Comparison of ENCODE assay signal across 9 cellular contexts in the genomic region with DNA sequence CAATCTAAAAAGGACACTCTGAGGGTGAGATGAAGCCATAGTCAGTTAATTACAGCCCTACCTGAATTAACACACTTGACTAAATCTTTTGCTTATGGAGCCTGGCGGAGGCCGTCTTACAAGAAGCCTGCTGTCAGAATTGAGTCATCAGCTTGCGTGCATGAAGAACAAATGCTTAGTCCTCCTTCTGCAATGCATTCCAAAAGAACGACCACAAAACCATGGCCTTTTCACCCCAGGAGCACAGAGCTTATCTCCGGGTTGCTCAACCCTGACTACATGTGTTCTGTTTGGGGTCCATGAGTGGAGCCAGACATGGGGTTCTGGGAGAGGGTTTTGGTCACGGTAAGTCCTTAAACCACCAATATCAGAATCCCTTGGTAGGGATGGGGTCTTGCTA.
A peak's percentile ranks its signal among the peaks of the same experiment; 100 is the strongest.
DNase-seq lines count a peak whose midpoint lies in the region; ATAC-seq lines count a peak whose summit lies in the region.
"Had no signal": no experiment of that assay in that cellular context is flagged by ENCODE, and none has a peak within 500 bp of the region (broad histone marks: within the 10 kb centered on the region; RNA-seq: fewer than 3 reads in every experiment).

No MANE protein-coding gene starts in this region.

- peaks cover 24% of the 10 kb centered on the region for H3K4me1 Mint-ChIP-seq in activated T-helper 2 cell treated with anti-CD3 and anti-CD28 coated beads, Interferon-gamma antibody, Interleukin-2, Interleukin-4, amounts not matched to agents 10 μg/mL and 5 μg/mL and 100 μg/mL, durations not matched to agents 14 hours and 24 hours and 36 hours (ENCODE audit: low read depth)
- peaks cover 7% of the 10 kb centered on the region for H3K4me1 Mint-ChIP-seq in activated CD4-positive, alpha-beta T cell treated with anti-CD3 and anti-CD28 coated beads, Interleukin-2, amount 10 ng/mL, durations not matched to agents 7 days and 5 days

- DNase-seq in amniotic epithelial cell (ENCODE audit: low read depth) (peak; percentile 100), skeletal muscle cell (ENCODE audit: low read depth) (peak; percentile 91), SW480 (ENCODE audit: low spot score) (no peak), NCI-H128 (lab: John Stamatoyannopoulos, UW; ENCODE audit: unreplicated experiment) (no peak)
- DNase-seq in activated T-helper 2 cell treated with anti-CD3 and anti-CD28 coated beads, Interferon-gamma antibody, Interleukin-2, Interleukin-4, amounts not matched to agents 10 μg/mL and 5 μg/mL and 100 μg/mL, durations not matched to agents 14 hours and 24 hours and 36 hours (ENCODE audit: low spot score) = no peak
- no peak for DNase-seq in activated CD4-positive, alpha-beta T cell treated with anti-CD3 and anti-CD28 coated beads, Interleukin-2, amount 10 ng/mL, durations not matched to agents 7 days and 5 days
- DNase-seq: H7 had no signal

- peaks cover 5% of the 10 kb centered on the region for H3K36me3 Mint-ChIP-seq in activated T-helper 2 cell treated with anti-CD3 and anti-CD28 coated beads, Interferon-gamma antibody, Interleukin-2, Interleukin-4, amounts not matched to agents 10 μg/mL and 5 μg/mL and 100 μg/mL, durations not matched to agents 14 hours and 24 hours and 36 hours (ENCODE audit: low read depth)
- peaks cover 3% of the 10 kb centered on the region for H3K36me3 Mint-ChIP-seq in activated CD4-positive, alpha-beta T cell treated with anti-CD3 and anti-CD28 coated beads, Interleukin-2, amount 10 ng/mL, durations not matched to agents 7 days and 5 days (ENCODE audit: low read depth)

- POLR2A ChIA-PET in activated CD4-positive, alpha-beta T cell treated with anti-CD3 and anti-CD28 coated beads, Interleukin-2, amount 10 ng/mL, durations not matched to agents 7 days and 5 days (lab: Charles Lee) = no interaction called here

- intact Hi-C loops in activated T-helper 2 cell treated with anti-CD3 and anti-CD28 coated beads, Interferon-gamma antibody, Interleukin-2, Interleukin-4, amounts not matched to agents 10 μg/mL and 5 μg/mL and 100 μg/mL, durations not matched to agents 14 hours and 24 hours and 36 hours (cut with micrococcal nuclease) = no loop called here

- H3K9me3 Mint-ChIP-seq in activated T-helper 2 cell treated with anti-CD3 and anti-CD28 coated beads, Interferon-gamma antibody, Interleukin-2, Interleukin-4, amounts not matched to agents 10 μg/mL and 5 μg/mL and 100 μg/mL, durations not matched to agents 14 hours and 24 hours and 36 hours = peaks cover 5% of the 10 kb centered on the region
- no peaks in the 10 kb centered on the region for H3K9me3 Mint-ChIP-seq in activated CD4-positive, alpha-beta T cell treated with anti-CD3 and anti-CD28 coated beads, Interleukin-2, amount 10 ng/mL, durations not matched to agents 7 days and 5 days

- CTCF ChIA-PET in activated CD4-positive, alpha-beta T cell treated with anti-CD3 and anti-CD28 coated beads, Interleukin-2, amount 10 ng/mL, durations not matched to agents 7 days and 5 days (lab: Charles Lee) = interaction anchor here (0.7 to 1.2 kb wide), 5 partner anchors 11 to 255 kb away, joined by 3 to 5 read pairs (median 3); no protein-coding TSS in a partner anchor

- peak; percentile 67 for ATAC-seq in GM19328 (IDR thresholded peaks at IDR 0.05; ENCODE audit: unreplicated experiment)
- peak; percentile 74 for ATAC-seq in HG03439 (IDR thresholded peaks at IDR 0.05; ENCODE audit: unreplicated experiment)

- H3K27me3 Mint-ChIP-seq in activated T-helper 2 cell treated with anti-CD3 and anti-CD28 coated beads, Interferon-gamma antibody, Interleukin-2, Interleukin-4, amounts not matched to agents 10 μg/mL and 5 μg/mL and 100 μg/mL, durations not matched to agents 14 hours and 24 hours and 36 hours (ENCODE audit: low read depth) = no peaks in the 10 kb centered on the region
- peaks cover under 1% of the 10 kb centered on the region for H3K27me3 Mint-ChIP-seq in activated CD4-positive, alpha-beta T cell treated with anti-CD3 and anti-CD28 coated beads, Interleukin-2, amount 10 ng/mL, durations not matched to agents 7 days and 5 days

- H3K27ac Mint-ChIP-seq in activated T-helper 2 cell treated with anti-CD3 and anti-CD28 coated beads, Interferon-gamma antibody, Interleukin-2, Interleukin-4, amounts not matched to agents 10 μg/mL and 5 μg/mL and 100 μg/mL, durations not matched to agents 14 hours and 24 hours and 36 hours = no peak overlapping the region
- H3K27ac Mint-ChIP-seq in activated CD4-positive, alpha-beta T cell treated with anti-CD3 and anti-CD28 coated beads, Interleukin-2, amount 10 ng/mL, durations not matched to agents 7 days and 5 days = no peak overlapping the region

- no peak overlapping the region for H3K4me3 Mint-ChIP-seq in activated T-helper 2 cell treated with anti-CD3 and anti-CD28 coated beads, Interferon-gamma antibody, Interleukin-2, Interleukin-4, amounts not matched to agents 10 μg/mL and 5 μg/mL and 100 μg/mL, durations not matched to agents 14 hours and 24 hours and 36 hours (ENCODE audit: low read depth)
- H3K4me3 Mint-ChIP-seq in activated CD4-positive, alpha-beta T cell treated with anti-CD3 and anti-CD28 coated beads, Interleukin-2, amount 10 ng/mL, durations not matched to agents 7 days and 5 days = no peak overlapping the region

- H3K4me3 ChIP-seq in skeletal muscle cell (ENCODE audit: low read depth, low read length) = no peak overlapping the region

Comparison
In these comparisons a context has a peak if more than half of its experiments do, and no peak if none do; other contexts are left out.
1. DNase-seq: peak in amniotic epithelial cell (single experiment) and skeletal muscle cell (single experiment); none in SW480 (single experiment), NCI-H128 (single experiment), activated T-helper 2 cell treated with anti-CD3 and anti-CD28 coated beads, Interferon-gamma antibody, Interleukin-2, Interleukin-4, amounts not matched to agents 10 μg/mL and 5 μg/mL and 100 μg/mL, durations not matched to agents 14 hours and 24 hours and 36 hours (single experiment) and activated CD4-positive, alpha-beta T cell treated with anti-CD3 and anti-CD28 coated beads, Interleukin-2, amount 10 ng/mL, durations not matched to agents 7 days and 5 days (single experiment).